In the genomic region with DNA sequence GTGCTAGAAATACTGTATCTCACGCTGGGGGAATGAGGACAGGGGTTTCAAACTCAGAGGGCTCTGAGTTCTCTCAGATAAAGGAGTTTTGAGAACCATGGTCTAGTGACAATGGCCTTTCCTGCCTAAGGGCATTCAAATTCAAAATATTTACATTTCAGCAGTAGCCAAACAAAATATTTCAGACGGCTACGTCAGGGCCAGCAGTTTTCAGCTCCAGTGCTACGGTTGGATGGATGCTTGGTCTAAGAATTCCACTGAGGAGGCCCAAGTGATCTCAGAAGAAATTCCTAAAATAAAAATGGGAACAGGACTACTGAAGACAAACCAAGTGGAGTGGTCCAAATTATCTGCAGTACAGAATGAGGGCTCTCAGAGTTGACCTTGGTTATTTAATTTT, we compare ENCODE assay signal across 23 cellular contexts. TPM values are rescaled to one million over a fixed set of nuclear protein-coding genes. Genes with fewer than 3 reads are reported as not detected.
"Had no signal": no experiment of that assay in that cellular context is flagged by ENCODE, and none has a peak within 500 bp of the region (broad histone marks: within the 10 kb centered on the region; RNA-seq: fewer than 3 reads in every experiment).

No MANE protein-coding gene starts in this region.

- DNase-seq: activated B cell treated with CpG ODN at 0.5 μM for 24 hours; activated CD4-positive, alpha-beta T cell treated with anti-CD3 and anti-CD28 coated beads for 48 hours; activated CD8-positive, alpha-beta T cell treated with anti-CD3 and anti-CD28 coated beads for 36 hours; activated naive CD4-positive, alpha-beta T cell treated with anti-CD3 and anti-CD28 coated beads for 36 hours; activated T-cell treated with anti-CD3 and anti-CD28 coated beads, Interleukin-2, amount 50 U/mL, for 4 hours; anterior cingulate cortex; erythroblast; heart left ventricle; left lung; midbrain; occipital lobe; stimulated activated naive CD8-positive, alpha-beta T cell treated with anti-CD3 and anti-CD28 coated beads, Interleukin-15, Interleukin-2, amounts not matched to agents 100 U/mL and 50 U/mL, for 24 hours; substantia nigra; tibial artery had no signal

- H3K4me1 ChIP-seq: heart left ventricle, left lung, prostate gland, right atrium auricular region had no signal

- H3K4me1 Mint-ChIP-seq: activated B cell treated with CpG ODN at 0.5 μM for 24 hours had no signal

- H3K4me3 Mint-ChIP-seq: activated B cell treated with CpG ODN at 0.5 μM for 24 hours; activated CD8-positive, alpha-beta T cell treated with anti-CD3 and anti-CD28 coated beads for 36 hours; activated naive CD4-positive, alpha-beta T cell treated with anti-CD3 and anti-CD28 coated beads for 36 hours; activated T-cell treated with anti-CD3 and anti-CD28 coated beads, Interleukin-2, amount 50 U/mL, for 4 hours; nephron had no signal

- H3K27ac ChIP-seq: gastroesophageal sphincter, heart left ventricle, prostate gland, right atrium auricular region had no signal

- H3K9me3 ChIP-seq: gastroesophageal sphincter, prostate gland, right atrium auricular region had no signal

- H3K27me3 ChIP-seq: gastroesophageal sphincter, heart left ventricle, left lung, right atrium auricular region, tibial artery had no signal

- H3K4me3 ChIP-seq: coronary artery, gastroesophageal sphincter, heart left ventricle, left lung, prostate gland, right atrium auricular region, tibial artery had no signal

- H3K36me3 ChIP-seq: gastroesophageal sphincter, heart left ventricle, left lung, prostate gland, right atrium auricular region, tibial artery had no signal

- FAIRE-seq: urothelium cell line had no signal

- H3K27ac Mint-ChIP-seq: activated B cell treated with CpG ODN at 0.5 μM for 24 hours; activated CD8-positive, alpha-beta T cell treated with anti-CD3 and anti-CD28 coated beads for 36 hours; activated naive CD4-positive, alpha-beta T cell treated with anti-CD3 and anti-CD28 coated beads for 36 hours; nephron had no signal

- H3K9me3 Mint-ChIP-seq: activated CD8-positive, alpha-beta T cell treated with anti-CD3 and anti-CD28 coated beads for 36 hours; activated naive CD4-positive, alpha-beta T cell treated with anti-CD3 and anti-CD28 coated beads for 36 hours had no signal

- H3K27me3 Mint-ChIP-seq: activated CD8-positive, alpha-beta T cell treated with anti-CD3 and anti-CD28 coated beads for 36 hours had no signal

RNA-seq across cellular contexts. Expression of a gene that starts 41.1 kb away (rescaled TPM):
- total RNA-seq: activated CD8-positive, alpha-beta T cell treated with anti-CD3 and anti-CD28 coated beads for 36 hours; activated naive CD4-positive, alpha-beta T cell treated with anti-CD3 and anti-CD28 coated beads for 36 hours; activated T-cell treated with anti-CD3 and anti-CD28 coated beads, Interleukin-2, amount 50 U/mL, for 4 hours; lung microvascular endothelial cell; skeletal muscle tissue; T-helper 2 cell treated with Interferon-gamma antibody and Interleukin-4, amounts not matched to agents 100 ng/mL and 5 ng/mL, for 36 hours had no signal
